Comparison of ENCODE assay signal across 10 cellular contexts in the genomic region with DNA sequence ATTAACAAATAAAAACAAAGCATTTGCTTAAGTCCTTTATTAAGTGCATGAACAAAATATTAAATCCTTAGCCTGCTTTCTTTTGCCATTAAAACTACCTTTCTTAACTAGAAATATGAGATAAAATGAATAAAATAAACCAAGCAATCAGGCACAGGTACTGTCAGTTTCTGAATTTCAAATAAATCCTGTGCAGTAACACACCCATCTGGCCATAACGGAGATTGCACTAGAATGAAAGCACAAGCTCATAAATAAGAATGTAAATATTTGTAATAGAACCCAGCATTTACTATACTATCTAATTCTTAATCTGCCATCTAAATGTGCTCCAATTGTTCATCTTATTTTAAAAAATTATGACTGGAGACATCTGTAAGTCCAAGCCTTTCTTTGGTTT. TPM values are rescaled to one million over a fixed set of nuclear protein-coding genes. Genes with fewer than 3 reads are reported as not detected.
DNase-seq lines count a peak whose midpoint lies in the region; TF ChIP-seq lines count a peak whose summit lies in the region.
"Had no signal": no experiment of that assay in that cellular context is flagged by ENCODE, and none has a peak within 500 bp of the region (broad histone marks: within the 10 kb centered on the region; RNA-seq: fewer than 3 reads in every experiment).

No MANE protein-coding gene starts in this region.

- intact Hi-C loops in esophagus squamous epithelium (cut with DNase I), result loop anchor here (10.0 kb wide), 1 partner anchor 304 kb away; a partner anchor contains a TSS

- H3K4me1 ChIP-seq in adipocyte (ENCODE audit: control insufficient read depth, insufficient read depth, low read length), result peaks cover 9% of the 10 kb centered on the region
- peaks cover 0 to 9% (median 4%) of the 10 kb centered on the region in 4 donors for H3K4me1 ChIP-seq in liver (ENCODE audit: control insufficient read depth in 4 of 4, insufficient read depth in 4 of 4, low read length in 3 of 4)
- H3K4me1 ChIP-seq in esophagus squamous epithelium, result peaks cover 4 to 39% (median 10%) of the 10 kb centered on the region in 3 donors

- DNase-seq in ELR (ENCODE audit: low read depth) (peak; percentile 45), HT-29 (ENCODE audit: low spot score) (peak; percentile 36), adipocyte (ENCODE audit: low read depth) (peak; percentile 52), iPS-NIHi11 (ENCODE audit: low spot score) (no peak), esophagus squamous epithelium (lab: John Stamatoyannopoulos, UW) (no peak), COLO829 (ENCODE audit: low spot score) (no peak)
- DNase-seq: hippocampal formation, spleen, testis had no signal

- H3K27me3 ChIP-seq in adipocyte (replicated peaks; ENCODE audit: control insufficient read depth, insufficient read depth, low read length) (no peaks in the 10 kb centered on the region), liver (ENCODE audit: control insufficient read depth in 4 of 4, insufficient read depth in 4 of 4, low read length in 3 of 4) (no peaks in the 10 kb centered on the region), esophagus squamous epithelium (no peaks in the 10 kb centered on the region)
- H3K27me3 ChIP-seq: spleen, testis had no signal

- H3K9ac ChIP-seq in adipocyte (ENCODE audit: low read length) (no peak overlapping the region), liver (ENCODE audit: low read depth in 1 of 2, low read length in 2 of 2) (no peak overlapping the region)

- H3K4me3 ChIP-seq in adipocyte (ENCODE audit: low read length) (no peak overlapping the region), liver (ENCODE audit: low read depth in 1 of 3, low read length in 3 of 3) (no peak overlapping the region), esophagus squamous epithelium (no peak overlapping the region)
- H3K4me3 ChIP-seq: spleen, testis had no signal

- H3K36me3 ChIP-seq in adipocyte (ENCODE audit: control insufficient read depth, insufficient read depth, low read length, severe bottlenecking) (no peaks in the 10 kb centered on the region), liver (ENCODE audit: control insufficient read depth in 4 of 4, insufficient read depth in 3 of 4, low read depth in 1 of 4, low read length in 3 of 4) (no peaks in the 10 kb centered on the region), esophagus squamous epithelium (no peaks in the 10 kb centered on the region)
- H3K36me3 ChIP-seq: spleen had no signal

- peak; percentile 52 to 78 for TF ChIP-seq RAD21 in liver (IDR thresholded peaks at IDR 0.05)

- H3K27ac ChIP-seq in liver (ENCODE audit: low read depth in 1 of 2, low read length in 2 of 2) (no peak overlapping the region), esophagus squamous epithelium (no peak overlapping the region)
- H3K27ac ChIP-seq: spleen, testis had no signal

- peak; percentile 18 for TF ChIP-seq CTCF in liver (IDR thresholded peaks at IDR 0.05; ENCODE audit: low read depth, low read length, missing input control)
- TF ChIP-seq CTCF in esophagus squamous epithelium (IDR thresholded peaks at IDR 0.05), result peak in 2 of 6 experiments; percentile 9 to 34

- WGBS in liver, result 33% methylated on average over 1 of the region's 1 CpG
- WGBS in esophagus squamous epithelium, 2 donors, result 35 to 48% methylated on average over 1 of the region's 1 CpG

- no peak for TF ChIP-seq POLR2A in esophagus squamous epithelium (IDR thresholded peaks at IDR 0.05)

- H3K9me3 ChIP-seq in adipocyte (ENCODE audit: control insufficient read depth, low read length), result no peaks in the 10 kb centered on the region
- H3K9me3 ChIP-seq in liver (ENCODE audit: control insufficient read depth in 4 of 4, low read length in 3 of 4), result no peaks in the 10 kb centered on the region
- H3K9me3 ChIP-seq in esophagus squamous epithelium, result no peaks in the 10 kb centered on the region
- H3K9me3 ChIP-seq: testis had no signal

TF ChIP-seq in liver, 16 proteins besides CTCF, POLR2A, EP300 and RAD21:
- no peak for TF ChIP-seq SP1 (IDR thresholded peaks at IDR 0.05)
- no peak for TF ChIP-seq YY1 (IDR thresholded peaks at IDR 0.05)
- TF ChIP-seq FOXA2 (IDR thresholded peaks at IDR 0.05), result no peak
- TF ChIP-seq, protein P1, sequence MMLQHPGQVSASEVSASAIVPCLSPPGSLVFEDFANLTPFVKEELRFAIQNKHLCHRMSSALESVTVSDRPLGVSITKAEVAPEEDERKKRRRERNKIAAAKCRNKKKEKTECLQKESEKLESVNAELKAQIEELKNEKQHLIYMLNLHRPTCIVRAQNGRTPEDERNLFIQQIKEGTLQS (IDR thresholded peaks at IDR 0.05), result no peak
- no peak for TF ChIP-seq FOXA1 (IDR thresholded peaks at IDR 0.05)
- TF ChIP-seq EGR1 (IDR thresholded peaks at IDR 0.05; ENCODE audit: low read depth in 2 of 2), result no peak
- no peak for TF ChIP-seq RXRA (IDR thresholded peaks at IDR 0.05)
- TF ChIP-seq GABPA (IDR thresholded peaks at IDR 0.05 in 1 of 2, conservative IDR thresholded peaks at IDR 0.05 in 1 of 2), result no peak
- TF ChIP-seq HNF4A (conservative IDR thresholded peaks at IDR 0.05), result no peak
- TF ChIP-seq, protein P2, sequence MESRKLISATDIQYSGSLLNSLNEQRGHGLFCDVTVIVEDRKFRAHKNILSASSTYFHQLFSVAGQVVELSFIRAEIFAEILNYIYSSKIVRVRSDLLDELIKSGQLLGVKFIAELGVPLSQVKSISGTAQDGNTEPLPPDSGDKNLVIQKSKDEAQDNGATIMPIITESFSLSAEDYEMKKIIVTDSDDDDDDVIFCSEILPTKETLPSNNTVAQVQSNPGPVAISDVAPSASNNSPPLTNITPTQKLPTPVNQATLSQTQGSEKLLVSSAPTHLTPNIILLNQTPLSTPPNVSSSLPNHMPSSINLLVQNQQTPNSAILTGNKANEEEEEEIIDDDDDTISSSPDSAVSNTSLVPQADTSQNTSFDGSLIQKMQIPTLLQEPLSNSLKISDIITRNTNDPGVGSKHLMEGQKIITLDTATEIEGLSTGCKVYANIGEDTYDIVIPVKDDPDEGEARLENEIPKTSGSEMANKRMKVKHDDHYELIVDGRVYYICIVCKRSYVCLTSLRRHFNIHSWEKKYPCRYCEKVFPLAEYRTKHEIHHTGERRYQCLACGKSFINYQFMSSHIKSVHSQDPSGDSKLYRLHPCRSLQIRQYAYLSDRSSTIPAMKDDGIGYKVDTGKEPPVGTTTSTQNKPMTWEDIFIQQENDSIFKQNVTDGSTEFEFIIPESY (IDR thresholded peaks at IDR 0.05), result no peak
- TF ChIP-seq NR2F2 (IDR thresholded peaks at IDR 0.05), result no peak
- no peak for TF ChIP-seq HNF4G (IDR thresholded peaks at IDR 0.05)
- TF ChIP-seq, protein P3, sequence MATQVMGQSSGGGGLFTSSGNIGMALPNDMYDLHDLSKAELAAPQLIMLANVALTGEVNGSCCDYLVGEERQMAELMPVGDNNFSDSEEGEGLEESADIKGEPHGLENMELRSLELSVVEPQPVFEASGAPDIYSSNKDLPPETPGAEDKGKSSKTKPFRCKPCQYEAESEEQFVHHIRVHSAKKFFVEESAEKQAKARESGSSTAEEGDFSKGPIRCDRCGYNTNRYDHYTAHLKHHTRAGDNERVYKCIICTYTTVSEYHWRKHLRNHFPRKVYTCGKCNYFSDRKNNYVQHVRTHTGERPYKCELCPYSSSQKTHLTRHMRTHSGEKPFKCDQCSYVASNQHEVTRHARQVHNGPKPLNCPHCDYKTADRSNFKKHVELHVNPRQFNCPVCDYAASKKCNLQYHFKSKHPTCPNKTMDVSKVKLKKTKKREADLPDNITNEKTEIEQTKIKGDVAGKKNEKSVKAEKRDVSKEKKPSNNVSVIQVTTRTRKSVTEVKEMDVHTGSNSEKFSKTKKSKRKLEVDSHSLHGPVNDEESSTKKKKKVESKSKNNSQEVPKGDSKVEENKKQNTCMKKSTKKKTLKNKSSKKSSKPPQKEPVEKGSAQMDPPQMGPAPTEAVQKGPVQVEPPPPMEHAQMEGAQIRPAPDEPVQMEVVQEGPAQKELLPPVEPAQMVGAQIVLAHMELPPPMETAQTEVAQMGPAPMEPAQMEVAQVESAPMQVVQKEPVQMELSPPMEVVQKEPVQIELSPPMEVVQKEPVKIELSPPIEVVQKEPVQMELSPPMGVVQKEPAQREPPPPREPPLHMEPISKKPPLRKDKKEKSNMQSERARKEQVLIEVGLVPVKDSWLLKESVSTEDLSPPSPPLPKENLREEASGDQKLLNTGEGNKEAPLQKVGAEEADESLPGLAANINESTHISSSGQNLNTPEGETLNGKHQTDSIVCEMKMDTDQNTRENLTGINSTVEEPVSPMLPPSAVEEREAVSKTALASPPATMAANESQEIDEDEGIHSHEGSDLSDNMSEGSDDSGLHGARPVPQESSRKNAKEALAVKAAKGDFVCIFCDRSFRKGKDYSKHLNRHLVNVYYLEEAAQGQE (IDR thresholded peaks at IDR 0.05), result no peak
- no peak for TF ChIP-seq JUND (IDR thresholded peaks at IDR 0.05)

RNA-seq across cellular contexts. Expression of a gene that starts 31.9 kb away (rescaled TPM):
- total RNA-seq in HT-29 (2014; rRNA removed; shearing (Covaris generic)), result 45.1 and 53.5 TPM in 2 replicates
- total RNA-seq in liver (10 to 100 TPM; 12.8 to 28.1 TPM), esophagus squamous epithelium (10 to 100 TPM; 16.0 to 58.6 (median 42.4) TPM)
- 10 to 100 TPM in 1 of 2 donors, 1 to 10 TPM in 1; 8.3 to 13.9 TPM for polyA plus RNA-seq in liver

RNA-seq across cellular contexts. Expression of a gene that starts 32.1 kb away (rescaled TPM):
- 0.23 and 0.26 TPM in 2 replicates for total RNA-seq in HT-29 (2014; rRNA removed; shearing (Covaris generic))
- total RNA-seq in liver, result 1 to 10 TPM in 1 of 2 donors, under 1 TPM in 1; 0.70 to 2.3 TPM
- 1 to 10 TPM in 1 of 2 donors, under 1 TPM in 1; 0.48 to 2.1 TPM for polyA plus RNA-seq in liver
- 1 to 10 TPM in 2 of 4 donors, under 1 TPM in 1, not detected in 1; 0.35 to 3.4 (median 1.1) TPM for total RNA-seq in esophagus squamous epithelium

RNA-seq across cellular contexts. Expression of a gene that starts 59.3 kb away (rescaled TPM):
- total RNA-seq in HT-29 (2014; rRNA removed; shearing (Covaris generic)), result 0.03 and 0.55 TPM in 2 replicates
- total RNA-seq in liver (1 to 10 TPM; 4.1 to 5.7 TPM), esophagus squamous epithelium (10 to 100 TPM in 1 of 4 donors, 1 to 10 TPM in 1, under 1 TPM in 2; 0.83 to 10.5 (median 1.4) TPM)
- 10 to 100 TPM in 1 of 2 donors, 1 to 10 TPM in 1; 2.8 to 10.4 TPM for polyA plus RNA-seq in liver

Comparison
In these comparisons a context has a peak if more than half of its experiments do, and no peak if none do; other contexts are left out.
1. DNase-seq: peak in ELR (single experiment), HT-29 (single experiment) and adipocyte (single experiment); none in iPS-NIHi11 (single experiment), esophagus squamous epithelium (single experiment) and COLO829 (single experiment).